In genomic region chr2:241430178-241430577, GRCh38 we compare ENCODE assay signal across 29 cellular contexts.
"Had no signal": no experiment of that assay in that cellular context is flagged by ENCODE, and none has a peak within 500 bp of the region (broad histone marks: within the 10 kb centered on the region; RNA-seq: fewer than 3 reads in every experiment).

No MANE protein-coding gene starts in this region.

- H3K4me3 Mint-ChIP-seq: stimulated activated effector memory CD8-positive, alpha-beta T cell treated with anti-CD3 and anti-CD28 coated beads, Interleukin-12 subunit alpha, Interleukin-12 subunit beta, amount 100 ng/mL, for 72 hours; stimulated activated memory B cell treated with anti-CD40 and anti-IgM and Interleukin-4, amounts not matched to agents 10 μg/mL and 1 μg/mL and 100 μg/mL, for 72 hours; stimulated activated naive B cell treated with anti-CD40 and anti-IgM and Interleukin-4, amounts not matched to agents 10 μg/mL and 1 μg/mL and 100 μg/mL, for 72 hours; stimulated activated naive CD8-positive, alpha-beta T cell treated with anti-CD3 and anti-CD28 coated beads, Interleukin-15, amount 100 ng/mL, for 72 hours; stimulated activated naive CD8-positive, alpha-beta T cell treated with anti-CD3 and anti-CD28 coated beads, Interleukin-15, Interleukin-2, amounts not matched to agents 100 ng/mL and 50 ng/mL, for 24 hours; type B pancreatic cell had no signal

- H3K27me3 Mint-ChIP-seq: stimulated activated memory B cell treated with anti-CD40 and anti-IgM and Interleukin-4, amounts not matched to agents 10 μg/mL and 1 μg/mL and 100 μg/mL, for 72 hours; stimulated activated naive B cell treated with anti-CD40 and anti-IgM and Interleukin-4, amounts not matched to agents 10 μg/mL and 1 μg/mL and 100 μg/mL, for 72 hours; stimulated activated naive CD8-positive, alpha-beta T cell treated with anti-CD3 and anti-CD28 coated beads, Interleukin-15, amount 100 ng/mL, for 72 hours; stimulated activated naive CD8-positive, alpha-beta T cell treated with anti-CD3 and anti-CD28 coated beads, Interleukin-15, Interleukin-2, amounts not matched to agents 100 ng/mL and 50 ng/mL, for 24 hours; type B pancreatic cell had no signal

- FAIRE-seq: urothelium cell line had no signal

- H3K4me1 ChIP-seq: suprapubic skin, testis, thyroid gland, tibial artery, tibial nerve, transverse colon, uterus, vagina had no signal

- H3K36me3 ChIP-seq: uterus had no signal

- H3K27me3 ChIP-seq: stomach, suprapubic skin, testis, thyroid gland, tibial artery, tibial nerve, transverse colon, upper lobe of left lung, upper lobe of right lung, uterus, vagina had no signal

- DNase-seq: stimulated activated CD4-positive, alpha-beta T cell treated with anti-CD3 and anti-CD28 coated beads, Interleukin-2, amount 100 ng/mL, for 48 hours; stimulated activated CD4-positive, alpha-beta T cell treated with anti-CD3 and anti-CD28 coated beads, Interleukin-4, amount 100 ng/mL, for 1 hour; stimulated activated CD4-positive, alpha-beta T cell treated with anti-CD3 and anti-CD28 coated beads, Interleukin-4, amount 100 ng/mL, for 24 hours; stimulated activated CD4-positive, alpha-beta T cell treated with anti-CD3 and anti-CD28 coated beads, Interleukin-4, amount 100 ng/mL, for 4 hours; stimulated activated CD8-positive, alpha-beta memory T cell treated with anti-CD3 and anti-CD28 coated beads, Interleukin-4, amount 100 ng/mL, for 48 hours; stimulated activated naive B cell treated with anti-CD40 and anti-IgM and Interleukin-4, amounts not matched to agents 10 μg/mL and 1 μg/mL and 100 μg/mL, for 72 hours; stimulated activated naive CD4-positive, alpha-beta T cell; stimulated activated naive CD4-positive, alpha-beta T cell treated with Interleukin-2 at 50 U/mL for 16 hours; stimulated activated naive CD8-positive, alpha-beta T cell treated with anti-CD3 and anti-CD28 coated beads, Interleukin-15, amount 100 ng/mL, for 72 hours; stimulated activated naive CD8-positive, alpha-beta T cell treated with anti-CD3 and anti-CD28 coated beads, Interleukin-15, Interleukin-2, amounts not matched to agents 100 U/mL and 50 U/mL, for 24 hours; stomach; substantia nigra; testis; thyroid gland; tibial artery; transverse colon; trophoblast cell; upper lobe of left lung; upper lobe of right lung; uterus had no signal

- H3K27ac ChIP-seq: stomach, suprapubic skin, testis, thoracic aorta, thyroid gland, tibial artery, tibial nerve, transverse colon, upper lobe of left lung, upper lobe of right lung, uterus, vagina had no signal

- H3K9me3 Mint-ChIP-seq: stimulated activated effector memory CD8-positive, alpha-beta T cell treated with anti-CD3 and anti-CD28 coated beads, Interleukin-12 subunit alpha, Interleukin-12 subunit beta, amount 100 ng/mL, for 72 hours; stimulated activated memory B cell treated with anti-CD40 and anti-IgM and Interleukin-4, amounts not matched to agents 10 μg/mL and 1 μg/mL and 100 μg/mL, for 72 hours; stimulated activated naive B cell treated with anti-CD40 and anti-IgM and Interleukin-4, amounts not matched to agents 10 μg/mL and 1 μg/mL and 100 μg/mL, for 72 hours; stimulated activated naive CD8-positive, alpha-beta T cell treated with anti-CD3 and anti-CD28 coated beads, Interleukin-15, amount 100 ng/mL, for 72 hours; stimulated activated naive CD8-positive, alpha-beta T cell treated with anti-CD3 and anti-CD28 coated beads, Interleukin-15, Interleukin-2, amounts not matched to agents 100 ng/mL and 50 ng/mL, for 24 hours; type B pancreatic cell had no signal

- ATAC-seq: stimulated activated effector memory CD8-positive, alpha-beta T cell treated with anti-CD3 and anti-CD28 coated beads, Interleukin-12 subunit alpha, Interleukin-12 subunit beta, amount 100 ng/mL, for 72 hours; stimulated activated memory B cell treated with anti-CD40 and anti-IgM and Interleukin-4, amounts not matched to agents 10 μg/mL and 1 μg/mL and 100 μg/mL, for 72 hours; stimulated activated naive B cell treated with anti-CD40 and anti-IgM and Interleukin-4, amounts not matched to agents 10 μg/mL and 1 μg/mL and 100 μg/mL, for 72 hours; stimulated activated naive CD8-positive, alpha-beta T cell treated with anti-CD3 and anti-CD28 coated beads, Interleukin-15, amount 100 ng/mL, for 72 hours; stimulated activated naive CD8-positive, alpha-beta T cell treated with anti-CD3 and anti-CD28 coated beads, Interleukin-15, Interleukin-2, amounts not matched to agents 100 U/mL and 50 U/mL, for 24 hours; upper lobe of right lung had no signal

- H3K9me3 ChIP-seq: stomach, suprapubic skin, testis, thoracic aorta, thyroid gland, tibial artery, tibial nerve, transverse colon, upper lobe of left lung, upper lobe of right lung, uterus, vagina had no signal

- H3K27ac Mint-ChIP-seq: stimulated activated effector memory CD8-positive, alpha-beta T cell treated with anti-CD3 and anti-CD28 coated beads, Interleukin-12 subunit alpha, Interleukin-12 subunit beta, amount 100 ng/mL, for 72 hours; stimulated activated memory B cell treated with anti-CD40 and anti-IgM and Interleukin-4, amounts not matched to agents 10 μg/mL and 1 μg/mL and 100 μg/mL, for 72 hours; stimulated activated naive B cell treated with anti-CD40 and anti-IgM and Interleukin-4, amounts not matched to agents 10 μg/mL and 1 μg/mL and 100 μg/mL, for 72 hours; stimulated activated naive CD8-positive, alpha-beta T cell treated with anti-CD3 and anti-CD28 coated beads, Interleukin-15, amount 100 ng/mL, for 72 hours; stimulated activated naive CD8-positive, alpha-beta T cell treated with anti-CD3 and anti-CD28 coated beads, Interleukin-15, Interleukin-2, amounts not matched to agents 100 ng/mL and 50 ng/mL, for 24 hours; type B pancreatic cell had no signal

- H3K4me1 Mint-ChIP-seq: stimulated activated effector memory CD8-positive, alpha-beta T cell treated with anti-CD3 and anti-CD28 coated beads, Interleukin-12 subunit alpha, Interleukin-12 subunit beta, amount 100 ng/mL, for 72 hours; stimulated activated memory B cell treated with anti-CD40 and anti-IgM and Interleukin-4, amounts not matched to agents 10 μg/mL and 1 μg/mL and 100 μg/mL, for 72 hours; stimulated activated naive B cell treated with anti-CD40 and anti-IgM and Interleukin-4, amounts not matched to agents 10 μg/mL and 1 μg/mL and 100 μg/mL, for 72 hours; stimulated activated naive CD8-positive, alpha-beta T cell treated with anti-CD3 and anti-CD28 coated beads, Interleukin-15, amount 100 ng/mL, for 72 hours had no signal

- H3K4me3 ChIP-seq: stomach, suprapubic skin, testis, thoracic aorta, thyroid gland, tibial artery, tibial nerve, transverse colon, upper lobe of left lung, upper lobe of right lung, uterus, vagina had no signal
